In the genomic region with DNA sequence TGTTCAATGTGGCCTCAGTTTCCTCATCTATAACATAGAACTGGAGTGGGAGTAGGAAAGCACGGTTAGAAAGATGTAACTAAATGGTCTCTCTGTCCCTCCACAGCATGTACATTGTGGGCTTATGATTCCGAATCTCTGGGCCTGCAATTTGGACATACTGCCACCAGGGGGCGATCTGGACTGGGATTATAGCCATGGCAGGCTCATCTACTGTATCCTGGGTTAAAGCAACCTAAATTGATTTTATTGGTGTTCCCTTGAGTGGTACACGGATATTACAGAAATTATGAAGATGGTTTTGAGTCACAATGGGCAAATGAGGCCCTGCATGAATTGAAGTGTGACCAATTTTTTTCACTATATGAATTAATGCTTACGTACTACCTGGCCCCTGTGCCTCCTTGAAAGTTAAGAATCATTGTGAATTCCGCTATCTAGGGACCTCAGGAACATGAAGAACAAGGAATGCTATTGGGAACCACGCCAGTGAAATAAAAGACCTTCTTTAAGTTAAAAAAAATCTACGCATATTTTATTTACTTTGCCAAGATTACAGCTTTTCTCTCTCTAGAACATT, we compare ENCODE assay signal across 7 cellular contexts.
DNase-seq lines count a peak whose midpoint lies in the region; ATAC-seq and TF ChIP-seq lines count a peak whose summit lies in the region.

No MANE protein-coding gene starts in this region.

- no peak for TF ChIP-seq POLR2A in erythroblast (IDR thresholded peaks at IDR 0.05; ENCODE audit: low read length)

- no peaks in the 10 kb centered on the region for H3K79me2 ChIP-seq in SU-DHL-6 (ENCODE audit: insufficient read depth, low read length)

- DNase-seq in erythroblast (lab: John Stamatoyannopoulos, UW), result peak; percentile 68 to 75
- peak; percentile 7 to 38 for DNase-seq in stimulated activated CD4-positive, alpha-beta T cell treated with anti-CD3 and anti-CD28 coated beads, Interleukin-4, amount 100 ng/mL, for 4 hours
- no peak for DNase-seq in foreskin melanocyte
- no peak for DNase-seq in NCI-H510A (lab: John Stamatoyannopoulos, UW)

- H3K9me3 ChIP-seq in HEK293 (ENCODE audit: control insufficient read depth, insufficient read depth, low read depth, low read length), result no peaks in the 10 kb centered on the region
- no peaks in the 10 kb centered on the region for H3K9me3 ChIP-seq in SU-DHL-6 (ENCODE audit: insufficient read depth, low read length)

- no peak overlapping the region for H3K9ac ChIP-seq in SU-DHL-6 (ENCODE audit: low read length)

- H2AFZ ChIP-seq in SU-DHL-6 (ENCODE audit: low read depth, low read length, severe bottlenecking), result no peak overlapping the region

- H3K27ac ChIP-seq in HEK293 (ENCODE audit: extremely low read depth, low read depth, low read length) (no peak overlapping the region), SU-DHL-6 (ENCODE audit: low read depth, low read length) (no peak overlapping the region)

- no peaks in the 10 kb centered on the region for H3K4me1 ChIP-seq in HEK293 (ENCODE audit: control insufficient read depth, insufficient read depth, low read length)

- no peaks in the 10 kb centered on the region for H3F3A ChIP-seq in SU-DHL-6 (ENCODE audit: insufficient read depth)

- H3K9me2 ChIP-seq in SU-DHL-6 (replicated peaks; ENCODE audit: insufficient read depth, low read length), result no peaks in the 10 kb centered on the region

- 0 out of 2 replicates have a peak, but pooled peaks have one; percentile 23 for TF ChIP-seq CTCF in HEK293 (tag by site-specific recombination; IDR thresholded peaks at IDR 0.05)
- TF ChIP-seq CTCF in SU-DHL-6 (IDR thresholded peaks at IDR 0.05; ENCODE audit: insufficient read depth, low read length, poor library complexity, severe bottlenecking), result peak; percentile 93

- H3K4me3 ChIP-seq in HEK293 (ENCODE audit: low read depth, low read length) (no peak overlapping the region), SU-DHL-6 (ENCODE audit: insufficient read depth, low read length, poor library complexity, severe bottlenecking) (no peak overlapping the region)

- H3K27me3 ChIP-seq in SU-DHL-6 (ENCODE audit: low read length), result no peaks in the 10 kb centered on the region

- H3K36me3 ChIP-seq in HEK293 (ENCODE audit: control insufficient read depth in 2 of 2, insufficient read depth in 1 of 2, low read length in 2 of 2), result no peaks in the 10 kb centered on the region
- H3K36me3 ChIP-seq in SU-DHL-6 (ENCODE audit: low read length), result no peaks in the 10 kb centered on the region

- CTCF ChIA-PET in HEK293 (lab: Yijun Ruan, JAX), result interaction anchor here (0.6 to 2.5 kb wide), 13 partner anchors 9 to 647 kb away, joined by 3 to 14 read pairs (median 3); partner anchors contain the start of genes EIF3D, MPST and TST

- no peak for ATAC-seq in GM21529 (IDR thresholded peaks at IDR 0.05; ENCODE audit: unreplicated experiment)

- H4K20me1 ChIP-seq in SU-DHL-6 (ENCODE audit: low read depth, low read length), result no peaks in the 10 kb centered on the region

- H3K4me2 ChIP-seq in SU-DHL-6 (ENCODE audit: low read depth, low read length, poor library complexity, severe bottlenecking), result no peak overlapping the region

- POLR2A ChIA-PET in HEK293 (lab: Yijun Ruan, JAX), result interaction anchor here (0.6 kb wide), 1 partner anchor 27 kb away, joined by 3 read pairs; no protein-coding TSS in a partner anchor

TF ChIP-seq in HEK293, 187 proteins besides CTCF, POLR2A, EP300 and RAD21:
- no peak for TF ChIP-seq ZNF19 (tag by site-specific recombination; IDR thresholded peaks at IDR 0.05; ENCODE audit: low read depth)
- TF ChIP-seq TRIM28 (IDR thresholded peaks at IDR 0.05; ENCODE audit: borderline replicate concordance, low read length), result peak; percentile 15; the same call in 1 of the 2 replicates
- peak; percentile 81 for TF ChIP-seq SETDB1 (IDR thresholded peaks at IDR 0.05; ENCODE audit: insufficient read length, low read length)
- no peak for TF ChIP-seq ZFP37 (tag by site-specific recombination; IDR thresholded peaks at IDR 0.05)
- 0 out of 2 replicates have a peak, but pooled peaks have one; percentile 42 for TF ChIP-seq ZNF280D (tag by site-specific recombination; IDR thresholded peaks at IDR 0.05)

Comparison
In these comparisons a context has a peak if more than half of its experiments do, and no peak if none do; other contexts are left out.
1. DNase-seq: peak in erythroblast (2 of 2) and stimulated activated CD4-positive, alpha-beta T cell treated with anti-CD3 and anti-CD28 coated beads, Interleukin-4, amount 100 ng/mL, for 4 hours (2 of 2); none in foreskin melanocyte (single experiment) and NCI-H510A (single experiment).